Comparison of ENCODE assay signal across 1 cellular context in genomic region chr11:5160217-5160616, GRCh38.
TF ChIP-seq lines count a peak whose summit lies in the region.
"Not testable (repeated sequence)": the region's sequence is repeated elsewhere in the genome, so short reads cannot be mapped to it uniquely, and the experiment has no call there.

No MANE protein-coding gene starts in this region.

TF ChIP-seq in K562, 482 proteins besides CTCF, POLR2A, EP300 and RAD21 (continues in another document):
- TF ChIP-seq TAL1 (IDR thresholded peaks at IDR 0.05), result peak; percentile 95
- TF ChIP-seq ZNF316 (IDR thresholded peaks at IDR 0.05), result 0 out of 2 replicates have a peak, but pooled peaks have one; percentile 7
- peak; percentile 95 for TF ChIP-seq SMARCA4 (IDR thresholded peaks at IDR 0.05)
- peak; percentile 77 for TF ChIP-seq FOXM1 (IDR thresholded peaks at IDR 0.05; ENCODE audit: low read depth)
- not testable (repeated sequence) for TF ChIP-seq FOXM1 (CRISPR knock-in tag; IDR thresholded peaks at IDR 0.05; ENCODE audit: low read depth); JUND (tag; IDR thresholded peaks at IDR 0.05; ENCODE audit: borderline replicate concordance, low read depth, low read length); TEAD4 (CRISPR knock-in tag; IDR thresholded peaks at IDR 0.05; ENCODE audit: borderline replicate concordance)
- TF ChIP-seq, protein P1, sequence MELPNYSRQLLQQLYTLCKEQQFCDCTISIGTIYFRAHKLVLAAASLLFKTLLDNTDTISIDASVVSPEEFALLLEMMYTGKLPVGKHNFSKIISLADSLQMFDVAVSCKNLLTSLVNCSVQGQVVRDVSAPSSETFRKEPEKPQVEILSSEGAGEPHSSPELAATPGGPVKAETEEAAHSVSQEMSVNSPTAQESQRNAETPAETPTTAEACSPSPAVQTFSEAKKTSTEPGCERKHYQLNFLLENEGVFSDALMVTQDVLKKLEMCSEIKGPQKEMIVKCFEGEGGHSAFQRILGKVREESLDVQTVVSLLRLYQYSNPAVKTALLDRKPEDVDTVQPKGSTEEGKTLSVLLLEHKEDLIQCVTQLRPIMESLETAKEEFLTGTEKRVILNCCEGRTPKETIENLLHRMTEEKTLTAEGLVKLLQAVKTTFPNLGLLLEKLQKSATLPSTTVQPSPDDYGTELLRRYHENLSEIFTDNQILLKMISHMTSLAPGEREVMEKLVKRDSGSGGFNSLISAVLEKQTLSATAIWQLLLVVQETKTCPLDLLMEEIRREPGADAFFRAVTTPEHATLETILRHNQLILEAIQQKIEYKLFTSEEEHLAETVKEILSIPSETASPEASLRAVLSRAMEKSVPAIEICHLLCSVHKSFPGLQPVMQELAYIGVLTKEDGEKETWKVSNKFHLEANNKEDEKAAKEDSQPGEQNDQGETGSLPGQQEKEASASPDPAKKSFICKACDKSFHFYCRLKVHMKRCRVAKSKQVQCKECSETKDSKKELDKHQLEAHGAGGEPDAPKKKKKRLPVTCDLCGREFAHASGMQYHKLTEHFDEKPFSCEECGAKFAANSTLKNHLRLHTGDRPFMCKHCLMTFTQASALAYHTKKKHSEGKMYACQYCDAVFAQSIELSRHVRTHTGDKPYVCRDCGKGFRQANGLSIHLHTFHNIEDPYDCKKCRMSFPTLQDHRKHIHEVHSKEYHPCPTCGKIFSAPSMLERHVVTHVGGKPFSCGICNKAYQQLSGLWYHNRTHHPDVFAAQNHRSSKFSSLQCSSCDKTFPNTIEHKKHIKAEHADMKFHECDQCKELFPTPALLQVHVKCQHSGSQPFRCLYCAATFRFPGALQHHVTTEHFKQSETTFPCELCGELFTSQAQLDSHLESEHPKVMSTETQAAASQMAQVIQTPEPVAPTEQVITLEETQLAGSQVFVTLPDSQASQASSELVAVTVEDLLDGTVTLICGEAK (IDR thresholded peaks at IDR 0.05), result peak; percentile 74
- TF ChIP-seq, protein P1 (CRISPR knock-in tag; IDR thresholded peaks at IDR 0.05), result not testable (repeated sequence)
- TF ChIP-seq STAT5A (IDR thresholded peaks at IDR 0.05; ENCODE audit: borderline replicate concordance, low read length), result 0 out of 2 replicates have a peak, but pooled peaks have one; percentile 38
- TF ChIP-seq LCOR (CRISPR knock-in tag; IDR thresholded peaks at IDR 0.05), result 0 out of 2 replicates have a peak, but pooled peaks have one; percentile 9
- peak; percentile 49 for TF ChIP-seq CCNT2 (IDR thresholded peaks at IDR 0.05; ENCODE audit: borderline replicate concordance, extremely low read depth, insufficient read length, low read depth, low read length)
- peak; percentile 64 to 66 for TF ChIP-seq NRF1 (conservative IDR thresholded peaks at IDR 0.05 in 1 of 2, IDR thresholded peaks at IDR 0.05 in 1 of 2)
- TF ChIP-seq DPF2 (IDR thresholded peaks at IDR 0.05), result peak; percentile 96
- TF ChIP-seq CXXC5 (CRISPR knock-in tag; IDR thresholded peaks at IDR 0.05), result 0 out of 2 replicates have a peak, but pooled peaks have one; percentile 24
- TF ChIP-seq CBFA2T2 (conservative IDR thresholded peaks at IDR 0.05), result peak; percentile 94
- TF ChIP-seq FOSL1 (tag; conservative IDR thresholded peaks at IDR 0.05), result peak; percentile 69
- TF ChIP-seq POLR2AphosphoS5 (IDR thresholded peaks at IDR 0.05; ENCODE audit: control insufficient read depth, insufficient read depth, low read depth, low read length), result peak; percentile 62; the same call in 1 of the 2 replicates
- TF ChIP-seq SMARCC2 (IDR thresholded peaks at IDR 0.05; ENCODE audit: low read depth), result peak; percentile 86; the same call in 1 of the 2 replicates
- 0 out of 2 replicates have a peak, but pooled peaks have one; percentile 23 for TF ChIP-seq JUND (IDR thresholded peaks at IDR 0.05; ENCODE audit: borderline replicate concordance, low read depth, low read length)
- peak; percentile 97 for TF ChIP-seq ARID1B (IDR thresholded peaks at IDR 0.05)
- TF ChIP-seq CC2D1A (IDR thresholded peaks at IDR 0.05), result peak; percentile 90
- TF ChIP-seq CTBP1 (IDR thresholded peaks at IDR 0.05; ENCODE audit: borderline replicate concordance), result peak; percentile 67; the same call in 1 of the 2 replicates
- TF ChIP-seq HDAC1 (IDR thresholded peaks at IDR 0.05), result peak in 1 of 2 experiments; percentile 34; a peak in 1 of 4 replicates
- peak; percentile 88 for TF ChIP-seq SOX6 (IDR thresholded peaks at IDR 0.05)
- peak; percentile 69 for TF ChIP-seq TEAD4 (IDR thresholded peaks at IDR 0.05; ENCODE audit: low read length)
- peak; percentile 78; the same call in 1 of the 2 replicates for TF ChIP-seq ZEB2 (IDR thresholded peaks at IDR 0.05)
- peak; percentile 58 for TF ChIP-seq HDAC3 (IDR thresholded peaks at IDR 0.05; ENCODE audit: borderline replicate concordance, partially characterized antibody)
- peak; percentile 96 for TF ChIP-seq CBFA2T3 (IDR thresholded peaks at IDR 0.05)
- TF ChIP-seq PHB2 (IDR thresholded peaks at IDR 0.05; ENCODE audit: low read depth), result 0 out of 2 replicates have a peak, but pooled peaks have one; percentile 47
- TF ChIP-seq MTA2 (IDR thresholded peaks at IDR 0.05; ENCODE audit: low read depth), result peak; percentile 87
- TF ChIP-seq NCOR1 (IDR thresholded peaks at IDR 0.05), result peak; percentile 94
- 0 out of 2 replicates have a peak, but pooled peaks have one; percentile 57 for TF ChIP-seq GATAD2A (IDR thresholded peaks at IDR 0.05)
- TF ChIP-seq MNT (conservative IDR thresholded peaks at IDR 0.05), result 0 out of 4 replicates have a peak, but pooled peaks of 1 of the 2 experiments have one; percentile 31
- TF ChIP-seq TRIM24 (IDR thresholded peaks at IDR 0.05), result peak; percentile 69 to 81
- 0 out of 6 replicates have a peak, but pooled peaks of 1 of the 3 experiments have one; percentile 32 for TF ChIP-seq ZBTB11 (CRISPR knock-in tag; IDR thresholded peaks at IDR 0.05)
- TF ChIP-seq, protein P2, sequence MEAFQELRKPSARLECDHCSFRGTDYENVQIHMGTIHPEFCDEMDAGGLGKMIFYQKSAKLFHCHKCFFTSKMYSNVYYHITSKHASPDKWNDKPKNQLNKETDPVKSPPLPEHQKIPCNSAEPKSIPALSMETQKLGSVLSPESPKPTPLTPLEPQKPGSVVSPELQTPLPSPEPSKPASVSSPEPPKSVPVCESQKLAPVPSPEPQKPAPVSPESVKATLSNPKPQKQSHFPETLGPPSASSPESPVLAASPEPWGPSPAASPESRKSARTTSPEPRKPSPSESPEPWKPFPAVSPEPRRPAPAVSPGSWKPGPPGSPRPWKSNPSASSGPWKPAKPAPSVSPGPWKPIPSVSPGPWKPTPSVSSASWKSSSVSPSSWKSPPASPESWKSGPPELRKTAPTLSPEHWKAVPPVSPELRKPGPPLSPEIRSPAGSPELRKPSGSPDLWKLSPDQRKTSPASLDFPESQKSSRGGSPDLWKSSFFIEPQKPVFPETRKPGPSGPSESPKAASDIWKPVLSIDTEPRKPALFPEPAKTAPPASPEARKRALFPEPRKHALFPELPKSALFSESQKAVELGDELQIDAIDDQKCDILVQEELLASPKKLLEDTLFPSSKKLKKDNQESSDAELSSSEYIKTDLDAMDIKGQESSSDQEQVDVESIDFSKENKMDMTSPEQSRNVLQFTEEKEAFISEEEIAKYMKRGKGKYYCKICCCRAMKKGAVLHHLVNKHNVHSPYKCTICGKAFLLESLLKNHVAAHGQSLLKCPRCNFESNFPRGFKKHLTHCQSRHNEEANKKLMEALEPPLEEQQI (IDR thresholded peaks at IDR 0.05), result peak; percentile 79; the same call in 1 of the 2 replicates
- peak; percentile 64 for TF ChIP-seq GATA2 (CRISPR knock-in tag; IDR thresholded peaks at IDR 0.05)
- TF ChIP-seq, protein P3, sequence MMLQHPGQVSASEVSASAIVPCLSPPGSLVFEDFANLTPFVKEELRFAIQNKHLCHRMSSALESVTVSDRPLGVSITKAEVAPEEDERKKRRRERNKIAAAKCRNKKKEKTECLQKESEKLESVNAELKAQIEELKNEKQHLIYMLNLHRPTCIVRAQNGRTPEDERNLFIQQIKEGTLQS (IDR thresholded peaks at IDR 0.05), result peak; percentile 78
- TF ChIP-seq, protein P3 (CRISPR knock-in tag; conservative IDR thresholded peaks at IDR 0.05), result not testable (repeated sequence)
- peak; percentile 61 for TF ChIP-seq ZNF592 (IDR thresholded peaks at IDR 0.05)
- TF ChIP-seq NFIC (IDR thresholded peaks at IDR 0.05), result peak; percentile 80
- TF ChIP-seq SMARCE1 (IDR thresholded peaks at IDR 0.05), result peak; percentile 92
